ENCODE assay signal across 27 cellular contexts in genomic region chr9:70218767-70219166, GRCh38. TPM values are rescaled to one million over a fixed set of nuclear protein-coding genes. Genes with fewer than 3 reads are reported as not detected.
DNase-seq lines count a peak whose midpoint lies in the region; TF ChIP-seq lines count a peak whose summit lies in the region.
"Had no signal": no experiment of that assay in that cellular context is flagged by ENCODE, and none has a peak within 500 bp of the region (broad histone marks: within the 10 kb centered on the region; RNA-seq: fewer than 3 reads in every experiment).

No MANE protein-coding gene starts in this region.

- H3K27ac ChIP-seq in fibroblast of lung (ENCODE audit: insufficient read depth, low read length) = no peak overlapping the region
- H3K27ac ChIP-seq: epithelial cell of prostate, neural progenitor cell, sigmoid colon, tibial artery had no signal

- H3K4me1 ChIP-seq in fibroblast of lung (ENCODE audit: control insufficient read depth, extremely low read depth, insufficient read depth, low read length) = peaks cover 8% of the 10 kb centered on the region
- H3K4me1 ChIP-seq: neural progenitor cell, sigmoid colon, tibial artery had no signal

- H2AFZ ChIP-seq in fibroblast of lung (ENCODE audit: low read length) = no peak overlapping the region
- H2AFZ ChIP-seq: neural progenitor cell had no signal

- H3K79me2 ChIP-seq in fibroblast of lung (ENCODE audit: control insufficient read depth, insufficient read depth, low read length) = no peaks in the 10 kb centered on the region

- H3K9me3 ChIP-seq in fibroblast of lung (ENCODE audit: control insufficient read depth, insufficient read depth, low read depth, low read length) = no peaks in the 10 kb centered on the region
- H3K9me3 ChIP-seq: sigmoid colon, tibial artery had no signal

- TF ChIP-seq CTCF in fibroblast of lung (conservative IDR thresholded peaks at IDR 0.05 in 1 of 2, IDR thresholded peaks at IDR 0.05 in 1 of 2; ENCODE audit: low read depth in 1 of 2, low read length in 2 of 2) (no peak), GM13976 (IDR thresholded peaks at IDR 0.05; ENCODE audit: borderline replicate concordance, control extremely low read depth, extremely low read depth, insufficient read depth, missing control alignments) (no peak)

- H3K27me3 ChIP-seq in fibroblast of lung (ENCODE audit: control insufficient read depth, insufficient read depth, low read length) = no peaks in the 10 kb centered on the region
- H3K27me3 ChIP-seq: neural progenitor cell, sigmoid colon, tibial artery had no signal

- no peak overlapping the region for H3K4me2 ChIP-seq in fibroblast of lung (ENCODE audit: extremely low read depth, insufficient read depth, low read length)
- H3K4me2 ChIP-seq: neural progenitor cell had no signal

- no peak overlapping the region for H3K9ac ChIP-seq in fibroblast of lung (ENCODE audit: insufficient read depth, low read length)
- H3K9ac ChIP-seq: neural progenitor cell had no signal

- in situ Hi-C loops in GM13976 (cut with MboI; ENCODE audit: low sequenced_read_pairs, unreplicated experiment) = no loop called here

- no peaks in the 10 kb centered on the region for H4K20me1 ChIP-seq in fibroblast of lung (ENCODE audit: control insufficient read depth, extremely low read depth, insufficient read depth, low read length)

- DNase-seq in EL (peak; percentile 57), RKO (ENCODE audit: low spot score) (peak; percentile 42), fibroblast of lung (ENCODE audit: low read depth in 2 of 2) (peak; percentile 47 to 63), stromal cell of bone marrow (ENCODE audit: low read depth) (peak; percentile 43), GM13976 (ENCODE audit: low spot score) (no peak), cerebellum (ENCODE audit: low spot score) (no peak), kidney tubule cell (ENCODE audit: low spot score) (no peak)
- DNase-seq: activated CD4-positive, alpha-beta memory T cell treated with anti-CD3 and anti-CD28 coated beads for 36 hours; activated CD8-positive, alpha-beta memory T cell treated with anti-CD3 and anti-CD28 coated beads, Interleukin-2, amount 50 U/mL, for 48 hours; CD8-positive, alpha-beta memory T cell; DMS153; GDM1; H7; KG1; kidney; NCI-H1694; NCI-H2171; NCI-H510A treated with DMSO at 0.1 percent for 48 hours; PC-3; SHP77 treated with DMSO at 0.1 percent for 48 hours; sigmoid colon; stimulated activated CD4-positive, alpha-beta T cell treated with anti-CD3 and anti-CD28 coated beads, Interleukin-15, amount 100 ng/mL, for 24 hours; T-cell; tibial artery had no signal

- no peak overlapping the region for H3K4me3 ChIP-seq in fibroblast of lung (replicated peaks in 1 of 4; ENCODE audit: control extremely low read depth in 1 of 4, insufficient read depth in 1 of 4, low read depth in 3 of 4, low read length in 4 of 4)
- H3K4me3 ChIP-seq: lung, neural progenitor cell, sigmoid colon, tibial artery had no signal

- no peaks in the 10 kb centered on the region for H3K36me3 ChIP-seq in fibroblast of lung (ENCODE audit: control insufficient read depth, insufficient read depth, low read length)
- H3K36me3 ChIP-seq: neural progenitor cell had no signal

RNA-seq across cellular contexts. Expression of gene SMC5, which starts 40.0 kb away (rescaled TPM):
- total RNA-seq in fibroblast of lung (29.2 and 45.7 TPM in 2 replicates), cerebellum (68.4 TPM)
- 15.5 and 21.6 TPM in 2 replicates for polyA plus RNA-seq in fibroblast of lung
- 9.8 and 16.2 TPM in 2 replicates for polyA plus RNA-seq in fibroblast of lung (2012)
- polyA minus RNA-seq in fibroblast of lung (ENCODE audit: low replicate concordance) = 1.8 and 2.9 TPM in 2 replicates

Comparison
In these comparisons a context has a peak if more than half of its experiments do, and no peak if none do; other contexts are left out.
1. DNase-seq: peak in EL (single experiment), RKO (single experiment), fibroblast of lung (2 of 2) and stromal cell of bone marrow (single experiment); none in GM13976 (single experiment), cerebellum (single experiment) and kidney tubule cell (single experiment).